In genomic region chr2:27322766-27323591, GRCh38 we compare ENCODE assay signal across 1 cellular context.
A peak's percentile ranks its signal among the peaks of the same experiment; 100 is the strongest.
TF ChIP-seq lines count a peak whose summit lies in the region.

Gene MPV17 (minus strand): TSS chr2:27323097. CDS start chr2:27322517, 580 bp downstream.

TF ChIP-seq in K562, 482 proteins besides CTCF, POLR2A, EP300 and RAD21 (continued from another document and continues in another):
- TF ChIP-seq ZNF318 (IDR thresholded peaks at IDR 0.05; ENCODE audit: borderline replicate concordance in 1 of 2, low read depth in 1 of 2) (peak in 1 of 2 experiments; percentile 63; a peak in 1 of 4 replicates), SMAD1 (IDR thresholded peaks at IDR 0.05; ENCODE audit: low read depth, low read length, partially characterized antibody) (peak; percentile 81), RBM17 (IDR thresholded peaks at IDR 0.05; ENCODE audit: borderline replicate concordance, low read depth, low read length) (no peak), ZNF764 (CRISPR knock-in tag; IDR thresholded peaks at IDR 0.05; ENCODE audit: low read depth) (0 out of 2 replicates have a peak, but pooled peaks have one; percentile 28), CBX5 (IDR thresholded peaks at IDR 0.05; ENCODE audit: borderline replicate concordance, low read depth) (no peak), MAFF (IDR thresholded peaks at IDR 0.05; ENCODE audit: low read length) (no peak), KAT2B (IDR thresholded peaks at IDR 0.05; ENCODE audit: low read depth, low read length) (no peak), HDAC6 (IDR thresholded peaks at IDR 0.05; ENCODE audit: low read depth, low read length) (no peak), SMARCC2 (IDR thresholded peaks at IDR 0.05; ENCODE audit: low read depth) (no peak), ZNF436 (CRISPR knock-in tag; IDR thresholded peaks at IDR 0.05) (no peak), PHF21A (IDR thresholded peaks at IDR 0.05; ENCODE audit: borderline replicate concordance, low read depth) (no peak), STAT5B (CRISPR knock-in tag; IDR thresholded peaks at IDR 0.05) (no peak), C11orf30 (IDR thresholded peaks at IDR 0.05; ENCODE audit: low read depth) (peak; percentile 88), ZNF140 (CRISPR knock-in tag; IDR thresholded peaks at IDR 0.05) (no peak), MTA3 (IDR thresholded peaks at IDR 0.05; ENCODE audit: borderline replicate concordance) (0 out of 2 replicates have a peak, but pooled peaks have one; percentile 57), MYBL2 (IDR thresholded peaks at IDR 0.05; ENCODE audit: low read depth) (no peak), MYBL2 (CRISPR knock-in tag; IDR thresholded peaks at IDR 0.05; ENCODE audit: borderline replicate concordance) (no peak), VEZF1 (CRISPR knock-in tag; IDR thresholded peaks at IDR 0.05) (peak; percentile 42), MED1 (CRISPR knock-in tag; IDR thresholded peaks at IDR 0.05; ENCODE audit: borderline replicate concordance) (no peak), ZNF239 (CRISPR knock-in tag; IDR thresholded peaks at IDR 0.05) (peak; percentile 17; the same call in 1 of the 2 replicates), NCOA4 (IDR thresholded peaks at IDR 0.05; ENCODE audit: partially characterized antibody) (no peak), ZNF518B (CRISPR knock-in tag; IDR thresholded peaks at IDR 0.05) (0 out of 2 replicates have a peak, but pooled peaks have one; percentile 72), SMARCE1 (IDR thresholded peaks at IDR 0.05) (no peak), ZNF586 (CRISPR knock-in tag; conservative IDR thresholded peaks at IDR 0.05) (no peak), NRF1 (conservative IDR thresholded peaks at IDR 0.05 in 1 of 2, IDR thresholded peaks at IDR 0.05 in 1 of 2) (peak; percentile 32 to 50; a peak in 3 of 4 replicates), ZNF224 (CRISPR knock-in tag; IDR thresholded peaks at IDR 0.05) (no peak), NR3C1 (CRISPR knock-in tag; IDR thresholded peaks at IDR 0.05) (no peak), ZNF408 (CRISPR knock-in tag; IDR thresholded peaks at IDR 0.05; ENCODE audit: low read depth) (no peak), E2F8 (IDR thresholded peaks at IDR 0.05; ENCODE audit: low read depth, partially characterized antibody) (peak; percentile 80), ATF1 (CRISPR knock-in tag; IDR thresholded peaks at IDR 0.05) (no peak), ATF1 (tag; IDR thresholded peaks at IDR 0.05) (peak; percentile 77), BRCA1 (IDR thresholded peaks at IDR 0.05) (no peak), BRCA1 (CRISPR knock-in tag; IDR thresholded peaks at IDR 0.05) (no peak), RBBP5 (IDR thresholded peaks at IDR 0.05; ENCODE audit: borderline replicate concordance, insufficient read depth, low read length, poor library complexity, severe bottlenecking) (peak; percentile 57), ZNF639 (CRISPR knock-in tag; conservative IDR thresholded peaks at IDR 0.05 in 1 of 2, IDR thresholded peaks at IDR 0.05 in 1 of 2) (0 out of 4 replicates have a peak, but pooled peaks of 1 of the 2 experiments have one; percentile 28), NFIX (CRISPR knock-in tag; IDR thresholded peaks at IDR 0.05; ENCODE audit: low read depth) (no peak), TCFL5 (CRISPR knock-in tag; conservative IDR thresholded peaks at IDR 0.05) (no peak), ZNF395 (CRISPR knock-in tag; IDR thresholded peaks at IDR 0.05) (peak; percentile 21; the same call in 1 of the 2 replicates), FOXJ2 (tag; IDR thresholded peaks at IDR 0.05) (no peak), ZNF551 (CRISPR knock-in tag; IDR thresholded peaks at IDR 0.05) (no peak), ZNF146 (CRISPR knock-in tag; IDR thresholded peaks at IDR 0.05; ENCODE audit: unreplicated experiment) (no peak), RB1 (IDR thresholded peaks at IDR 0.05; ENCODE audit: low read depth) (peak; percentile 35), BCL6 (CRISPR knock-in tag; IDR thresholded peaks at IDR 0.05) (no peak), IRF1 (CRISPR knock-in tag; IDR thresholded peaks at IDR 0.05; ENCODE audit: borderline replicate concordance) (no peak), TCF7 (IDR thresholded peaks at IDR 0.05; ENCODE audit: borderline replicate concordance) (no peak)
